ENCODE assay signal across 10 cellular contexts in the genomic region with DNA sequence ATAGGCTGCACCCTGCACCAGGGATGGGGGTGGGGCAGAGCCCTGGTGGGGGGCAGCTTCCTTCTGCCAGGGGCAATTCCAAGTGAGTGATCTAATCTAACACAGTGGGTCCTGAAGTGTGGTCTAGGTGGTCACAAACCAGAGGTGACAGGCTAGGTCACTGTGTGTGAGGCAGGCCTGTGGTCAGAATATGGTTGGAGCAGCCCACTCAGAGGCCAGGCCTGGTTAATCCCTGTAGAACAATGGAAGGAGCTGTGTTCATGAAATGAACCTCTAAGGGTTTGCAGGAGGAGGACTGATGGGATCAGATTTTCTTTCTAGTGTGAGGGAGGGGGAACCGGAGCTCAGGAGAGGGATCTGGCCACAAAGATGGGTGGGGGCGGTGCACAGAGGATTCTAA. TPM values are rescaled to one million over a fixed set of nuclear protein-coding genes. Genes with fewer than 3 reads are reported as not detected.
DNase-seq lines count a peak whose midpoint lies in the region; ATAC-seq and TF ChIP-seq lines count a peak whose summit lies in the region.
"Had no signal": no experiment of that assay in that cellular context is flagged by ENCODE, and none has a peak within 500 bp of the region (broad histone marks: within the 10 kb centered on the region; RNA-seq: fewer than 3 reads in every experiment).

No MANE protein-coding gene starts in this region.

- H3K27ac ChIP-seq in left ventricle myocardium inferior (replicated peaks) (peak overlapping the region; percentile 45), layer of hippocampus (ENCODE audit: low read depth, low read length) (peak overlapping the region; percentile 18), suprapubic skin (peak overlapping the region; percentile 29)

- peaks cover 51% of the 10 kb centered on the region for H3K4me1 Mint-ChIP-seq in activated CD4-positive, alpha-beta memory T cell treated with anti-CD3 and anti-CD28 coated beads for 36 hours (ENCODE audit: low read depth)

- H3K4me1 ChIP-seq in left ventricle myocardium inferior (peaks cover 28% of the 10 kb centered on the region), suprapubic skin (peaks cover 29% of the 10 kb centered on the region), mucosa of descending colon (ENCODE audit: low read depth) (no peaks in the 10 kb centered on the region)

- no peak overlapping the region for H3K4me3 Mint-ChIP-seq in activated CD4-positive, alpha-beta memory T cell treated with anti-CD3 and anti-CD28 coated beads for 36 hours

- DNase-seq in left ventricle myocardium inferior: no peak
- no peak for DNase-seq in cardiac septum (ENCODE audit: low spot score)
- no peak for DNase-seq in activated CD4-positive, alpha-beta memory T cell treated with anti-CD3 and anti-CD28 coated beads for 36 hours
- no peak for DNase-seq in suprapubic skin (ENCODE audit: low spot score in 2 of 2)
- DNase-seq in mucosa of descending colon: no peak
- no peak for DNase-seq in dermis blood vessel endothelial cell
- DNase-seq in G401 (ENCODE audit: low spot score): no peak
- DNase-seq: cortex of kidney had no signal

- POLR2A ChIA-PET in activated CD4-positive, alpha-beta memory T cell treated with anti-CD3 and anti-CD28 coated beads for 36 hours (lab: Charles Lee): interaction anchor here (0.6 to 2.1 kb wide), 5 partner anchors 16 to 61 kb away, joined by 3 to 9 read pairs (median 4); no protein-coding TSS in a partner anchor

- TF ChIP-seq CTCF in left ventricle myocardium inferior (IDR thresholded peaks at IDR 0.05; ENCODE audit: borderline replicate concordance): no peak
- no peak for TF ChIP-seq CTCF in suprapubic skin (IDR thresholded peaks at IDR 0.05)
- no peak for TF ChIP-seq CTCF in mucosa of descending colon (IDR thresholded peaks at IDR 0.05)

- in situ Hi-C loops in G401 (cut with HindIII; ENCODE audit: low sequenced_read_pairs): no loop called here

- H3K27me3 ChIP-seq in left ventricle myocardium inferior (ENCODE audit: low read depth) (no peaks in the 10 kb centered on the region), layer of hippocampus (ENCODE audit: control insufficient read depth, insufficient read depth, low read length) (no peaks in the 10 kb centered on the region), suprapubic skin (no peaks in the 10 kb centered on the region)
- H3K27me3 ChIP-seq: Peyer's patch had no signal

- CTCF ChIA-PET in activated CD4-positive, alpha-beta memory T cell treated with anti-CD3 and anti-CD28 coated beads for 36 hours (lab: Charles Lee): interaction anchor here (0.5 to 36.2 kb wide), 31 partner anchors 9 to 1070 kb away, joined by 3 to 1168 read pairs (median 6); partner anchors contain the start of gene PRXL2A

- no peak for ATAC-seq in mucosa of descending colon

- no peaks in the 10 kb centered on the region for H3K27me3 Mint-ChIP-seq in activated CD4-positive, alpha-beta memory T cell treated with anti-CD3 and anti-CD28 coated beads for 36 hours

- no peak for TF ChIP-seq EP300 in suprapubic skin (IDR thresholded peaks at IDR 0.05)

- peak overlapping the region; percentile 7 for H3K27ac Mint-ChIP-seq in activated CD4-positive, alpha-beta memory T cell treated with anti-CD3 and anti-CD28 coated beads for 36 hours

- intact Hi-C loops in left ventricle myocardium inferior (cut with micrococcal nuclease) (loop anchor here (5.0 kb wide), 1 partner anchor 63 kb away; no protein-coding TSS in a partner anchor), cardiac septum (cut with DNase I) (loop anchor here (1.0 to 10.0 kb wide), 3 partner anchors 59 to 481 kb away; no protein-coding TSS in a partner anchor), mucosa of descending colon (cut with DNase I, micrococcal nuclease) (loop anchor here in 1 of 2 donors (2.0 kb wide), 1 partner anchor 61 kb away; no protein-coding TSS in a partner anchor)
- intact Hi-C loops in activated CD4-positive, alpha-beta memory T cell treated with anti-CD3 and anti-CD28 coated beads for 36 hours (cut with micrococcal nuclease): loop anchor here (1.0 to 10.0 kb wide), 6 partner anchors 61 to 481 kb away; no protein-coding TSS in a partner anchor

- H3K9me3 ChIP-seq in left ventricle myocardium inferior (replicated peaks) (no peaks in the 10 kb centered on the region), suprapubic skin (no peaks in the 10 kb centered on the region), mucosa of descending colon (no peaks in the 10 kb centered on the region)
- H3K9me3 ChIP-seq: Peyer's patch had no signal

- H3K9me3 Mint-ChIP-seq in activated CD4-positive, alpha-beta memory T cell treated with anti-CD3 and anti-CD28 coated beads for 36 hours: no peaks in the 10 kb centered on the region

- H3K36me3 Mint-ChIP-seq in activated CD4-positive, alpha-beta memory T cell treated with anti-CD3 and anti-CD28 coated beads for 36 hours: no peaks in the 10 kb centered on the region

- no peak for TF ChIP-seq POLR2A in suprapubic skin (IDR thresholded peaks at IDR 0.05)

- 44% methylated on average over 2 of the region's 2 CpGs for WGBS in suprapubic skin

- no peak overlapping the region for H3K4me3 ChIP-seq in left ventricle myocardium inferior
- no peak overlapping the region for H3K4me3 ChIP-seq in suprapubic skin
- no peak overlapping the region for H3K4me3 ChIP-seq in mucosa of descending colon
- H3K4me3 ChIP-seq: Peyer's patch had no signal

- H3K36me3 ChIP-seq in left ventricle myocardium inferior (no peaks in the 10 kb centered on the region), suprapubic skin (no peaks in the 10 kb centered on the region), mucosa of descending colon (ENCODE audit: low read depth) (no peaks in the 10 kb centered on the region)
- H3K36me3 ChIP-seq: Peyer's patch had no signal

RNA-seq across cellular contexts. Expression of gene TSPAN14, which starts 10.0 kb away (rescaled TPM):
- total RNA-seq in left ventricle myocardium inferior: 33.4 TPM
- 20.1 TPM for total RNA-seq in cardiac septum
- total RNA-seq in activated CD4-positive, alpha-beta memory T cell treated with anti-CD3 and anti-CD28 coated beads for 36 hours: 10 to 100 TPM; 48.9 to 51.8 TPM
- 100 to 1,000 TPM in 3 of 4 donors, 10 to 100 TPM in 1; 99.7 to 145 (median 122) TPM for total RNA-seq in suprapubic skin
- total RNA-seq in mucosa of descending colon: 10 to 100 TPM; 75.5 to 96.5 (median 81.0) TPM
- total RNA-seq in dermis blood vessel endothelial cell: 91.0 and 148 TPM in 2 replicates
- total RNA-seq in G401 (2014; rRNA removed; shearing (Covaris generic)): 8.5 and 24.5 TPM in 2 replicates

RNA-seq across cellular contexts. Expression of gene PRXL2A, which starts 35.8 kb away (rescaled TPM):
- total RNA-seq in left ventricle myocardium inferior (101 TPM), cardiac septum (54.3 TPM), suprapubic skin (100 to 1,000 TPM in 3 of 4 donors, 10 to 100 TPM in 1; 91.0 to 106 (median 105) TPM), mucosa of descending colon (100 to 1,000 TPM in 1 of 3 donors, 10 to 100 TPM in 2; 95.2 to 123 (median 95.8) TPM), dermis blood vessel endothelial cell (343 and 346 TPM in 2 replicates)
- 10 to 100 TPM in 1 of 2 experiments, 1 to 10 TPM in 1; 9.5 to 10.1 TPM for total RNA-seq in activated CD4-positive, alpha-beta memory T cell treated with anti-CD3 and anti-CD28 coated beads for 36 hours
- total RNA-seq in G401 (2014; rRNA removed; shearing (Covaris generic)): 61.2 and 65.0 TPM in 2 replicates
